In genomic region chr12:99822273-99822672, GRCh38 we compare ENCODE assay signal across 1 cellular context.
TF ChIP-seq lines count a peak whose summit lies in the region.

No MANE protein-coding gene starts in this region.

TF ChIP-seq in HCT116, 20 proteins besides CTCF, POLR2A, EP300 and RAD21 (continued from another document):
- TF ChIP-seq SRF (IDR thresholded peaks at IDR 0.05; ENCODE audit: low read depth) (no peak), SP1 (IDR thresholded peaks at IDR 0.05; ENCODE audit: low read depth) (no peak)
TF ChIP-seq in HCT116: peak in this region for 0.
